In genomic region chrX:40176256-40176978, GRCh38 we compare ENCODE assay signal across 8 cellular contexts.
A peak's percentile ranks its signal among the peaks of the same experiment; 100 is the strongest.
DNase-seq lines count a peak whose midpoint lies in the region; ATAC-seq and TF ChIP-seq lines count a peak whose summit lies in the region.

No MANE protein-coding gene starts in this region.

- peaks cover 1% of the 10 kb centered on the region; the same call in 1 of the 2 replicates for H3K27me3 Mint-ChIP-seq in HFFc6 (ENCODE audit: insufficient read depth)

- H3K4me1 Mint-ChIP-seq in HFFc6 (ENCODE audit: low read depth) = peaks cover 21% of the 10 kb centered on the region

- no peaks in the 10 kb centered on the region for H3K36me3 Mint-ChIP-seq in HFFc6 (ENCODE audit: low read depth)

- H3K27ac ChIP-seq in SJSA1 (peak overlapping the region; percentile 88), adipose tissue (ENCODE audit: low read depth, low read length) (peak overlapping the region; percentile 60)

- intact Hi-C loops in sciatic nerve (cut with DNase I) = no loop called here

- TF ChIP-seq CTCF in GM06990 (IDR thresholded peaks at IDR 0.05; ENCODE audit: insufficient read depth, low read length, poor library complexity, severe bottlenecking) = no peak
- no peak for TF ChIP-seq CTCF in HFFc6 (IDR thresholded peaks at IDR 0.05)

- H3K36me3 ChIP-seq in GM06990 (ENCODE audit: control insufficient read depth, insufficient read depth, low read length) = no peaks in the 10 kb centered on the region
- H3K36me3 ChIP-seq in SJSA1 = no peaks in the 10 kb centered on the region

- ATAC-seq in sciatic nerve = peak; percentile 42
- ATAC-seq in HG03097 (IDR thresholded peaks at IDR 0.05; ENCODE audit: low FRiP score, unreplicated experiment) = no peak

- H3K27ac Mint-ChIP-seq in HFFc6 = peak overlapping the region; percentile 84

- WGBS in adipose tissue, 3 donors = 0 to 7% (median 0%) methylated on average over 3 to 84 of the region's 86 CpGs

- H3K9me3 Mint-ChIP-seq in HFFc6 = no peaks in the 10 kb centered on the region

- H3K27me3 ChIP-seq in GM06990 (replicated peaks; ENCODE audit: control insufficient read depth, insufficient read depth, low read length) (no peaks in the 10 kb centered on the region), SJSA1 (replicated peaks) (no peaks in the 10 kb centered on the region)

- DNase-seq in GM06990 (ENCODE audit: extremely low read depth, insufficient read length) (peak; percentile 85), HFFc6 (peak; percentile 12), SJSA1 (ENCODE audit: low read depth in 1 of 2, low spot score in 2 of 2) (no peak), hepatic stellate cell (ENCODE audit: low spot score) (peak; percentile 32), sciatic nerve (ENCODE audit: low spot score) (peak; percentile 83), NCI-H510A (lab: John Stamatoyannopoulos, UW) (no peak)

- H3K4me3 ChIP-seq in GM06990 (replicated peaks; ENCODE audit: low read depth, low read length) (peak overlapping the region; percentile 65), SJSA1 (peak overlapping the region; percentile 55)

- H3K4me1 ChIP-seq in SJSA1 (replicated peaks) = peaks cover 52% of the 10 kb centered on the region

- H3K4me3 Mint-ChIP-seq in HFFc6 = peak overlapping the region; percentile 82

- H3K9me3 ChIP-seq in SJSA1 (replicated peaks) = no peaks in the 10 kb centered on the region

Comparison
In these comparisons a context has a peak if more than half of its experiments do, and no peak if none do; other contexts are left out.
1. DNase-seq: peak in GM06990 (single experiment), HFFc6 (single experiment), hepatic stellate cell (single experiment) and sciatic nerve (single experiment); none in SJSA1 (0 of 2) and NCI-H510A (single experiment).